9 cellular contexts compared by ENCODE assay signal in the genomic region with DNA sequence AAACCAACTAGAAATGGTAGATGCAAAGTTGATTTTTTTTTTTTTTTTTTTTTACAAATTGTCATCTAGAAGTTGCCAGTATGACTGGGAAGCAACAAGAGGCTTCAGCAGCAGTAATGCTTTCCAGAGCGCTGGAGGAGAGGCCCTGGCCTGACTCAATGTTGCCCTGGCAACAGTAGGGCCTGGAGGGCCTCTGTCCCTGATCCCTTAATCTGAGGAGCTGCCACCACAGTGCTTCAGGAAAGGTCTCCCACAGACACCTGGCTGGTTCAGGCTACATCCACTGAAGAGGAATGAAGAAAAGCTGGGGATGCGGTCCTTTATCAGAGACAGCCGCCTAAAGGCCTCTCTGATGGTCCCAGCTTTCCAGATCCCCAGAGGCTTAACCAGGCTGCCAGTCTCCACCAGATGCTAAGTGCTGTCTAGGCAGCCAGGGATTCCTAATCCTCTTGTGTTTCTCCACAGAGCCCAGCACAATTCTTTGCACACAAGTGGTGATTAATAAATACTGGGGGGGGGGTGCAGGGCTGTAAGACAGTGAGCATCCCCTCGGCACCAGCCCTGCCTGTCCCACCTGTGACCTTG.
"Had no signal": no experiment of that assay in that cellular context is flagged by ENCODE, and none has a peak within 500 bp of the region (broad histone marks: within the 10 kb centered on the region; RNA-seq: fewer than 3 reads in every experiment).

No MANE protein-coding gene starts in this region.

- DNase-seq: activated CD4-positive, alpha-beta T cell treated with anti-CD3 and anti-CD28 coated beads, Interleukin-2, amount 50 U/mL, for 4 hours; activated CD4-positive, CD25-positive, alpha-beta regulatory T cell treated with anti-CD3 and anti-CD28 coated beads, Interleukin-2, amount 50 U/mL, for 72 hours; activated effector memory CD4-positive, alpha-beta T cell treated with Interleukin-2 at 50 U/mL for 16 hours; activated T-cell treated with anti-CD3 and anti-CD28 coated beads, Interleukin-2, amount 50 U/mL, for 1 hour; aorta; heart right ventricle; islet precursor cell; midbrain; pancreas had no signal

- H3K9me3 ChIP-seq: heart right ventricle, pancreas had no signal

- H3K27me3 ChIP-seq: pancreas had no signal

- H3K4me3 ChIP-seq: heart right ventricle, pancreas had no signal

- H3K27ac ChIP-seq: heart right ventricle, pancreas had no signal

- ATAC-seq: heart right ventricle, pancreas had no signal

- H3K4me1 ChIP-seq: pancreas had no signal
